In genomic region chr2:18454692-18455255, GRCh38 we compare ENCODE assay signal across 19 cellular contexts.
A peak's percentile ranks its signal among the peaks of the same experiment; 100 is the strongest.
DNase-seq lines count a peak whose midpoint lies in the region; ATAC-seq and TF ChIP-seq lines count a peak whose summit lies in the region.
"Had no signal": no experiment of that assay in that cellular context is flagged by ENCODE, and none has a peak within 500 bp of the region (broad histone marks: within the 10 kb centered on the region; RNA-seq: fewer than 3 reads in every experiment).

No MANE protein-coding gene starts in this region.

- H3K36me3 ChIP-seq in RWPE2 (ENCODE audit: low read depth) (no peaks in the 10 kb centered on the region), left lung (no peaks in the 10 kb centered on the region), uterus (no peaks in the 10 kb centered on the region)
- no peaks in the 10 kb centered on the region for H3K36me3 ChIP-seq in CD8-positive, alpha-beta T cell (ENCODE audit: insufficient read depth, low read length)
- H3K36me3 ChIP-seq: Peyer's patch, prostate gland, WERI-Rb-1 had no signal

- H3K27me3 Mint-ChIP-seq in progenitor cell of endocrine pancreas = peaks cover 4% of the 10 kb centered on the region
- peaks cover 7% of the 10 kb centered on the region for H3K27me3 Mint-ChIP-seq in CD8-positive, alpha-beta T cell (ENCODE audit: low read depth)

- H3K4me3 ChIP-seq in RWPE2 (ENCODE audit: severe bottlenecking) (no peak overlapping the region), fibroblast of mammary gland (ENCODE audit: control insufficient read depth, low read depth, low read length) (no peak overlapping the region), left lung (no peak overlapping the region), uterus (no peak overlapping the region)
- H3K4me3 ChIP-seq in CD8-positive, alpha-beta T cell (ENCODE audit: low read depth, low read length) = no peak overlapping the region
- H3K4me3 ChIP-seq: mucosa of descending colon, Peyer's patch, prostate gland, SK-N-MC had no signal

- no peak for TF ChIP-seq POLR2A in uterus (IDR thresholded peaks at IDR 0.05)

- no peak overlapping the region for H3K27ac Mint-ChIP-seq in progenitor cell of endocrine pancreas
- no peak overlapping the region for H3K27ac Mint-ChIP-seq in CD8-positive, alpha-beta T cell
- H3K27ac Mint-ChIP-seq: T-helper 2 cell treated with Interferon-gamma antibody and Interleukin-4, amounts not matched to agents 5 μg/mL and 100 μg/mL, for 36 hours had no signal

- peak overlapping the region; percentile 46 for H3K27ac ChIP-seq in RWPE2 (ENCODE audit: poor library complexity, severe bottlenecking)
- peak overlapping the region; percentile 13 to 50 for H3K27ac ChIP-seq in left lung
- H3K27ac ChIP-seq in uterus = peak overlapping the region; percentile 37 to 68
- no peak overlapping the region for H3K27ac ChIP-seq in CD8-positive, alpha-beta T cell (ENCODE audit: low read depth, low read length)
- H3K27ac ChIP-seq: Peyer's patch, prostate gland, SK-N-MC, WERI-Rb-1 had no signal

- H3K4me3 Mint-ChIP-seq in progenitor cell of endocrine pancreas (ENCODE audit: low read depth) = no peak overlapping the region
- H3K4me3 Mint-ChIP-seq in CD8-positive, alpha-beta T cell = no peak overlapping the region
- H3K4me3 Mint-ChIP-seq: H9; T-helper 2 cell treated with Interferon-gamma antibody and Interleukin-4, amounts not matched to agents 5 μg/mL and 100 μg/mL, for 36 hours had no signal

- CTCF ChIA-PET in CD8-positive, alpha-beta T cell (lab: Charles Lee) = no interaction called here

- intact Hi-C loops in left lung (cut with DNase I) = no loop called here
- intact Hi-C loops in uterus (cut with DNase I; ENCODE audit: low total_unique reads) = no loop called here
- intact Hi-C loops in CD8-positive, alpha-beta T cell (cut with DNase I, micrococcal nuclease) = no loop called here

- POLR2A ChIA-PET in CD8-positive, alpha-beta T cell (lab: Charles Lee) = no interaction called here

- no peak for DNase-seq in RWPE2 (ENCODE audit: low spot score)
- peak; percentile 81 for DNase-seq in fibroblast of mammary gland (ENCODE audit: low read depth)
- no peak for DNase-seq in left lung
- no peak for DNase-seq in uterus
- no peak for DNase-seq in progenitor cell of endocrine pancreas (ENCODE audit: low spot score, unreplicated experiment)
- no peak for DNase-seq in CD8-positive, alpha-beta T cell
- DNase-seq: activated CD8-positive, alpha-beta memory T cell treated with anti-CD3 and anti-CD28 coated beads, Interleukin-2, amount 50 U/mL, for 4 hours; DMS79; KG1; mucosa of descending colon; NCI-H1048; NCI-H187 treated with DMSO at 0.1 percent for 48 hours; Peyer's patch had no signal

- H3K36me3 Mint-ChIP-seq in progenitor cell of endocrine pancreas (ENCODE audit: insufficient read depth) = no peaks in the 10 kb centered on the region
- H3K36me3 Mint-ChIP-seq in CD8-positive, alpha-beta T cell = no peaks in the 10 kb centered on the region

- peaks cover 1% of the 10 kb centered on the region for H3K9me3 ChIP-seq in RWPE2 (ENCODE audit: severe bottlenecking)
- H3K9me3 ChIP-seq in left lung = peaks cover 0 to 8% of the 10 kb centered on the region in 2 donors
- H3K9me3 ChIP-seq in uterus = no peaks in the 10 kb centered on the region
- H3K9me3 ChIP-seq in CD8-positive, alpha-beta T cell (ENCODE audit: low read length) = no peaks in the 10 kb centered on the region
- H3K9me3 ChIP-seq: mucosa of descending colon, Peyer's patch, prostate gland had no signal

- ATAC-seq in RWPE2 (ENCODE audit: low read depth) (no peak; the same call in 2 of the 3 replicates), left lung (no peak), HG03342 (IDR thresholded peaks at IDR 0.05; ENCODE audit: unreplicated experiment) (no peak)
- ATAC-seq in CD8-positive, alpha-beta T cell = no peak
- ATAC-seq: mucosa of descending colon had no signal

- TF ChIP-seq CTCF in RWPE2 (IDR thresholded peaks at IDR 0.05; ENCODE audit: poor library complexity, severe bottlenecking) (no peak), fibroblast of mammary gland (conservative IDR thresholded peaks at IDR 0.05; ENCODE audit: control insufficient read depth, insufficient read depth, low read depth, low read length) (no peak), left lung (IDR thresholded peaks at IDR 0.05) (no peak), uterus (IDR thresholded peaks at IDR 0.05) (no peak), progenitor cell of endocrine pancreas (IDR thresholded peaks at IDR 0.05; ENCODE audit: unreplicated experiment) (no peak)
- TF ChIP-seq CTCF in CD8-positive, alpha-beta T cell (IDR thresholded peaks at IDR 0.05) = no peak

- peaks cover 13% of the 10 kb centered on the region for H3K4me1 ChIP-seq in RWPE2 (ENCODE audit: insufficient read depth, poor library complexity, severe bottlenecking)
- no peaks in the 10 kb centered on the region for H3K4me1 ChIP-seq in left lung
- no peaks in the 10 kb centered on the region for H3K4me1 ChIP-seq in uterus
- no peaks in the 10 kb centered on the region for H3K4me1 ChIP-seq in CD8-positive, alpha-beta T cell (ENCODE audit: insufficient read depth, low read length)
- H3K4me1 ChIP-seq: Peyer's patch, prostate gland had no signal

- H3K4me1 Mint-ChIP-seq in progenitor cell of endocrine pancreas (ENCODE audit: low read depth) = peaks cover 11% of the 10 kb centered on the region
- H3K4me1 Mint-ChIP-seq in CD8-positive, alpha-beta T cell (ENCODE audit: low read depth) = no peaks in the 10 kb centered on the region

- no peaks in the 10 kb centered on the region for H3K27me3 ChIP-seq in RWPE2 (ENCODE audit: insufficient read depth, poor library complexity, severe bottlenecking)
- H3K27me3 ChIP-seq in left lung = no peaks in the 10 kb centered on the region
- H3K27me3 ChIP-seq in uterus = no peaks in the 10 kb centered on the region
- H3K27me3 ChIP-seq in CD8-positive, alpha-beta T cell (ENCODE audit: insufficient read depth, low read length) = no peaks in the 10 kb centered on the region
- H3K27me3 ChIP-seq: Peyer's patch had no signal

- H3K9me3 Mint-ChIP-seq in progenitor cell of endocrine pancreas (ENCODE audit: low read depth) = peaks cover 8% of the 10 kb centered on the region
- no peaks in the 10 kb centered on the region for H3K9me3 Mint-ChIP-seq in CD8-positive, alpha-beta T cell
- H3K9me3 Mint-ChIP-seq: T-helper 2 cell treated with Interferon-gamma antibody and Interleukin-4, amounts not matched to agents 5 μg/mL and 100 μg/mL, for 36 hours had no signal
